Comparison of ENCODE assay signal across 1 cellular context in the genomic region with DNA sequence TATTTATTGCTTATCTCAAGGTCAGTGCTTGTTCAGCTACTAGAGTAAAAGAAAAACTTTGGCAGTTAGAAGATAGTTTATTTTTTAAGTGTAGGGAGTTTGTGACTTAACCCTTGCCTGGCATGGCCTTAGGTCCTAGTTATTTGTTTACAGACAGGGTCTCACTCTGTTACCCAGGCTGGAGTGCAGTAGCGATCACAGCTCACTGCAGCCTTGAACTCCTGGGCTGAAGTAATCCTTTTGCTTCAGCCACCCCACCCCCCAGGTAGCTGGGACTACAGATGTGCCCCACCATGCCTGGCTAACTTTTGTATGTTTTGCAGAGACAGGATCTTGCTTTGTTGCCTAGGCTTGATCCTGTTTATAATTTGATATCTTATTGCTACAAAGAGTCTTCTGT.
TF ChIP-seq lines count a peak whose summit lies in the region.

No MANE protein-coding gene starts in this region.

TF ChIP-seq in HepG2, 621 proteins besides CTCF, POLR2A, EP300 and RAD21 (continued from another document and continues in another):
- TF ChIP-seq, protein P1, sequence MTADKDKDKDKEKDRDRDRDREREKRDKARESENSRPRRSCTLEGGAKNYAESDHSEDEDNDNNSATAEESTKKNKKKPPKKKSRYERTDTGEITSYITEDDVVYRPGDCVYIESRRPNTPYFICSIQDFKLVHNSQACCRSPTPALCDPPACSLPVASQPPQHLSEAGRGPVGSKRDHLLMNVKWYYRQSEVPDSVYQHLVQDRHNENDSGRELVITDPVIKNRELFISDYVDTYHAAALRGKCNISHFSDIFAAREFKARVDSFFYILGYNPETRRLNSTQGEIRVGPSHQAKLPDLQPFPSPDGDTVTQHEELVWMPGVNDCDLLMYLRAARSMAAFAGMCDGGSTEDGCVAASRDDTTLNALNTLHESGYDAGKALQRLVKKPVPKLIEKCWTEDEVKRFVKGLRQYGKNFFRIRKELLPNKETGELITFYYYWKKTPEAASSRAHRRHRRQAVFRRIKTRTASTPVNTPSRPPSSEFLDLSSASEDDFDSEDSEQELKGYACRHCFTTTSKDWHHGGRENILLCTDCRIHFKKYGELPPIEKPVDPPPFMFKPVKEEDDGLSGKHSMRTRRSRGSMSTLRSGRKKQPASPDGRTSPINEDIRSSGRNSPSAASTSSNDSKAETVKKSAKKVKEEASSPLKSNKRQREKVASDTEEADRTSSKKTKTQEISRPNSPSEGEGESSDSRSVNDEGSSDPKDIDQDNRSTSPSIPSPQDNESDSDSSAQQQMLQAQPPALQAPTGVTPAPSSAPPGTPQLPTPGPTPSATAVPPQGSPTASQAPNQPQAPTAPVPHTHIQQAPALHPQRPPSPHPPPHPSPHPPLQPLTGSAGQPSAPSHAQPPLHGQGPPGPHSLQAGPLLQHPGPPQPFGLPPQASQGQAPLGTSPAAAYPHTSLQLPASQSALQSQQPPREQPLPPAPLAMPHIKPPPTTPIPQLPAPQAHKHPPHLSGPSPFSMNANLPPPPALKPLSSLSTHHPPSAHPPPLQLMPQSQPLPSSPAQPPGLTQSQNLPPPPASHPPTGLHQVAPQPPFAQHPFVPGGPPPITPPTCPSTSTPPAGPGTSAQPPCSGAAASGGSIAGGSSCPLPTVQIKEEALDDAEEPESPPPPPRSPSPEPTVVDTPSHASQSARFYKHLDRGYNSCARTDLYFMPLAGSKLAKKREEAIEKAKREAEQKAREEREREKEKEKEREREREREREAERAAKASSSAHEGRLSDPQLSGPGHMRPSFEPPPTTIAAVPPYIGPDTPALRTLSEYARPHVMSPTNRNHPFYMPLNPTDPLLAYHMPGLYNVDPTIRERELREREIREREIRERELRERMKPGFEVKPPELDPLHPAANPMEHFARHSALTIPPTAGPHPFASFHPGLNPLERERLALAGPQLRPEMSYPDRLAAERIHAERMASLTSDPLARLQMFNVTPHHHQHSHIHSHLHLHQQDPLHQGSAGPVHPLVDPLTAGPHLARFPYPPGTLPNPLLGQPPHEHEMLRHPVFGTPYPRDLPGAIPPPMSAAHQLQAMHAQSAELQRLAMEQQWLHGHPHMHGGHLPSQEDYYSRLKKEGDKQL (CRISPR knock-in tag; IDR thresholded peaks at IDR 0.05; ENCODE audit: low read depth), result 0 out of 2 replicates have a peak, but pooled peaks have one; percentile 10
- peak; percentile 62; the same call in 1 of the 2 replicates for TF ChIP-seq DMAP1 (CRISPR knock-in tag; IDR thresholded peaks at IDR 0.05)
- TF ChIP-seq, protein P2, sequence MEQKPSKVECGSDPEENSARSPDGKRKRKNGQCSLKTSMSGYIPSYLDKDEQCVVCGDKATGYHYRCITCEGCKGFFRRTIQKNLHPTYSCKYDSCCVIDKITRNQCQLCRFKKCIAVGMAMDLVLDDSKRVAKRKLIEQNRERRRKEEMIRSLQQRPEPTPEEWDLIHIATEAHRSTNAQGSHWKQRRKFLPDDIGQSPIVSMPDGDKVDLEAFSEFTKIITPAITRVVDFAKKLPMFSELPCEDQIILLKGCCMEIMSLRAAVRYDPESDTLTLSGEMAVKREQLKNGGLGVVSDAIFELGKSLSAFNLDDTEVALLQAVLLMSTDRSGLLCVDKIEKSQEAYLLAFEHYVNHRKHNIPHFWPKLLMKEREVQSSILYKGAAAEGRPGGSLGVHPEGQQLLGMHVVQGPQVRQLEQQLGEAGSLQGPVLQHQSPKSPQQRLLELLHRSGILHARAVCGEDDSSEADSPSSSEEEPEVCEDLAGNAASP (CRISPR knock-in tag; IDR thresholded peaks at IDR 0.05; ENCODE audit: borderline replicate concordance), result 0 out of 2 replicates have a peak, but pooled peaks have one; percentile 8
- TF ChIP-seq, protein P3, sequence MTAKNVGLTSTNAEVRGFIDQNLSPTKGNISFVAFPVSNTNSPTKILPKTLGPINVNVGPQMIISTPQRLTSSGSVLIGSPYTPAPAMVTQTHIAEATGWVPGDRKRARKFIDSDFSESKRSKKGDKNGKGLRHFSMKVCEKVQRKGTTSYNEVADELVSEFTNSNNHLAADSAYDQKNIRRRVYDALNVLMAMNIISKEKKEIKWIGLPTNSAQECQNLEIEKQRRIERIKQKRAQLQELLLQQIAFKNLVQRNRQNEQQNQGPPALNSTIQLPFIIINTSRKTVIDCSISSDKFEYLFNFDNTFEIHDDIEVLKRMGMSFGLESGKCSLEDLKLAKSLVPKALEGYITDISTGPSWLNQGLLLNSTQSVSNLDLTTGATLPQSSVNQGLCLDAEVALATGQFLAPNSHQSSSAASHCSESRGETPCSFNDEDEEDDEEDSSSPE (CRISPR knock-in tag; IDR thresholded peaks at IDR 0.05), result peak; percentile 45; the same call in 1 of the 2 replicates
- TF ChIP-seq ZNF101 (CRISPR knock-in tag; IDR thresholded peaks at IDR 0.05; ENCODE audit: borderline replicate concordance, low read depth), result no peak
- 0 out of 2 replicates have a peak, but pooled peaks have one; percentile 38 for TF ChIP-seq SMYD3 (CRISPR knock-in tag; IDR thresholded peaks at IDR 0.05)
- 0 out of 2 replicates have a peak, but pooled peaks have one; percentile 53 for TF ChIP-seq ZNF331 (CRISPR knock-in tag; IDR thresholded peaks at IDR 0.05)
- TF ChIP-seq, protein P4, sequence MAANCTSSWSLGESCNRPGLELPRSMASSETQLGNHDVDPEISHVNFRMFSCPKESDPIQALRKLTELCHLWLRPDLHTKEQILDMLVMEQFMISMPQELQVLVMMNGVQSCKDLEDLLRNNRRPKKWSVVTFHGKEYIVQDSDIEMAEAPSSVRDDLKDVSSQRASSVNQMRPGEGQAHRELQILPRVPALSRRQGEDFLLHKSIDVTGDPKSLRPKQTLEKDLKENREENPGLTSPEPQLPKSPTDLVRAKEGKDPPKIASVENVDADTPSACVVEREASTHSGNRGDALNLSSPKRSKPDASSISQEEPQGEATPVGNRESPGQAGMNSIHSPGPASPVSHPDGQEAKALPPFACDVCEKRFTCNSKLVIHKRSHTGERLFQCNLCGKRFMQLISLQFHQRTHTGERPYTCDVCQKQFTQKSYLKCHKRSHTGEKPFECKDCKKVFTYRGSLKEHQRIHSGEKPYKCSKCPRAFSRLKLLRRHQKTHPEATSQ (CRISPR knock-in tag; IDR thresholded peaks at IDR 0.05; ENCODE audit: borderline replicate concordance), result 0 out of 2 replicates have a peak, but pooled peaks have one; percentile 54
- TF ChIP-seq, protein P5, sequence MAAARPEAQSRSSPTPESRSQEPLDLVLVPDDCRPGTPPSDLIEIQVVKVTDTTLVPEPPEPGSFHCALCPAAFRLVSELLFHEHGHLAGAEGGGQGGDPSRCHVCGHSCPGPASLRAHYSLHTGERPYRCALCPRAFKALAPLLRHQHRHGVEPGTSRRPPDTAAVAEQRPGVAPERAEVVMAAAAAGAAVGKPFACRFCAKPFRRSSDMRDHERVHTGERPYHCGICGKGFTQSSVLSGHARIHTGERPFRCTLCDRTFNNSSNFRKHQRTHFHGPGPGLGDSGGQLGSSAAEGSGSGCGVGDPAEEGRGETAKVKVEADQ (CRISPR knock-in tag; IDR thresholded peaks at IDR 0.05; ENCODE audit: borderline replicate concordance), result peak; percentile 35; the same call in 1 of the 2 replicates
- no peak for TF ChIP-seq RFX3 (CRISPR knock-in tag; IDR thresholded peaks at IDR 0.05)
- no peak for TF ChIP-seq ZFX (CRISPR knock-in tag; IDR thresholded peaks at IDR 0.05; ENCODE audit: low read depth)
- no peak for TF ChIP-seq NFKBIZ (CRISPR knock-in tag; IDR thresholded peaks at IDR 0.05)
- TF ChIP-seq, protein P6, sequence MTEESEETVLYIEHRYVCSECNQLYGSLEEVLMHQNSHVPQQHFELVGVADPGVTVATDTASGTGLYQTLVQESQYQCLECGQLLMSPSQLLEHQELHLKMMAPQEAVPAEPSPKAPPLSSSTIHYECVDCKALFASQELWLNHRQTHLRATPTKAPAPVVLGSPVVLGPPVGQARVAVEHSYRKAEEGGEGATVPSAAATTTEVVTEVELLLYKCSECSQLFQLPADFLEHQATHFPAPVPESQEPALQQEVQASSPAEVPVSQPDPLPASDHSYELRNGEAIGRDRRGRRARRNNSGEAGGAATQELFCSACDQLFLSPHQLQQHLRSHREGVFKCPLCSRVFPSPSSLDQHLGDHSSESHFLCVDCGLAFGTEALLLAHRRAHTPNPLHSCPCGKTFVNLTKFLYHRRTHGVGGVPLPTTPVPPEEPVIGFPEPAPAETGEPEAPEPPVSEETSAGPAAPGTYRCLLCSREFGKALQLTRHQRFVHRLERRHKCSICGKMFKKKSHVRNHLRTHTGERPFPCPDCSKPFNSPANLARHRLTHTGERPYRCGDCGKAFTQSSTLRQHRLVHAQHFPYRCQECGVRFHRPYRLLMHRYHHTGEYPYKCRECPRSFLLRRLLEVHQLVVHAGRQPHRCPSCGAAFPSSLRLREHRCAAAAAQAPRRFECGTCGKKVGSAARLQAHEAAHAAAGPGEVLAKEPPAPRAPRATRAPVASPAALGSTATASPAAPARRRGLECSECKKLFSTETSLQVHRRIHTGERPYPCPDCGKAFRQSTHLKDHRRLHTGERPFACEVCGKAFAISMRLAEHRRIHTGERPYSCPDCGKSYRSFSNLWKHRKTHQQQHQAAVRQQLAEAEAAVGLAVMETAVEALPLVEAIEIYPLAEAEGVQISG (CRISPR knock-in tag; IDR thresholded peaks at IDR 0.05), result no peak
- no peak for TF ChIP-seq YEATS2 (CRISPR knock-in tag; IDR thresholded peaks at IDR 0.05; ENCODE audit: borderline replicate concordance)
- TF ChIP-seq, protein P7, sequence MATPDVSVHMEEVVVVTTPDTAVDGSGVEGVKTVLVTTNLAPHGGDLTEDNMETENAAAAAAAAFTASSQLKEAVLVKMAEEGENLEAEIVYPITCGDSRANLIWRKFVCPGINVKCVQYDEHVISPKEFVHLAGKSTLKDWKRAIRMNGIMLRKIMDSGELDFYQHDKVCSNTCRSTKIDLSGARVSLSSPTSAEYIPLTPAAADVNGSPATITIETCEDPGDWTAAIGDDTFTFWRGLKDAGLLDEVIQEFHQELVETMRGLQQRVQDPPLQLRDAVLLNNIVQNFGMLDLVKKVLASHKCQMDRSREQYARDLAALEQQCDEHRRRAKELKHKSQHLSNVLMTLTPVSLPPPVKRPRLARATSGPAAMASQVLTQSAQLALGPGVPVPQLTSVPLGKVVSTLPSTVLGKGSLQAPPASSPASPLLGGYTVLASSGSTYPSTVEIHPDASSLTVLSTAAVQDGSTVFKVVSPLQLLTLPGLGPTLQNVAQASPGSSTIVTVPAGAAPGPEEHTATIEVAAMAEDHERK (CRISPR knock-in tag; IDR thresholded peaks at IDR 0.05; ENCODE audit: low read depth), result no peak
- peak; percentile 60; the same call in 1 of the 2 replicates for TF ChIP-seq RXRA (CRISPR knock-in tag; IDR thresholded peaks at IDR 0.05)
- TF ChIP-seq MED13 (CRISPR knock-in tag; IDR thresholded peaks at IDR 0.05), result no peak
- TF ChIP-seq SOX5 (CRISPR knock-in tag; IDR thresholded peaks at IDR 0.05; ENCODE audit: borderline replicate concordance), result peak; percentile 45; the same call in 1 of the 2 replicates
- TF ChIP-seq PCBP2 (optimal IDR thresholded peaks at IDR 0.05; ENCODE audit: low read depth, low read length, poor library complexity, severe bottlenecking), result no peak
- TF ChIP-seq ISX (CRISPR knock-in tag; conservative IDR thresholded peaks at IDR 0.05), result no peak
- TF ChIP-seq ZNF510 (CRISPR knock-in tag; IDR thresholded peaks at IDR 0.05; ENCODE audit: low read depth), result no peak
- 0 out of 2 replicates have a peak, but pooled peaks have one; percentile 27 for TF ChIP-seq TSC22D2 (CRISPR knock-in tag; IDR thresholded peaks at IDR 0.05; ENCODE audit: borderline replicate concordance)
- TF ChIP-seq TEAD3 (CRISPR knock-in tag; optimal IDR thresholded peaks at IDR 0.05; ENCODE audit: borderline replicate concordance), result peak; percentile 21
- 0 out of 2 replicates have a peak, but pooled peaks have one; percentile 19 for TF ChIP-seq SMAD3 (CRISPR knock-in tag; IDR thresholded peaks at IDR 0.05)
- TF ChIP-seq ZNF605 (CRISPR knock-in tag; IDR thresholded peaks at IDR 0.05), result 0 out of 2 replicates have a peak, but pooled peaks have one; percentile 23
- TF ChIP-seq, protein P8, sequence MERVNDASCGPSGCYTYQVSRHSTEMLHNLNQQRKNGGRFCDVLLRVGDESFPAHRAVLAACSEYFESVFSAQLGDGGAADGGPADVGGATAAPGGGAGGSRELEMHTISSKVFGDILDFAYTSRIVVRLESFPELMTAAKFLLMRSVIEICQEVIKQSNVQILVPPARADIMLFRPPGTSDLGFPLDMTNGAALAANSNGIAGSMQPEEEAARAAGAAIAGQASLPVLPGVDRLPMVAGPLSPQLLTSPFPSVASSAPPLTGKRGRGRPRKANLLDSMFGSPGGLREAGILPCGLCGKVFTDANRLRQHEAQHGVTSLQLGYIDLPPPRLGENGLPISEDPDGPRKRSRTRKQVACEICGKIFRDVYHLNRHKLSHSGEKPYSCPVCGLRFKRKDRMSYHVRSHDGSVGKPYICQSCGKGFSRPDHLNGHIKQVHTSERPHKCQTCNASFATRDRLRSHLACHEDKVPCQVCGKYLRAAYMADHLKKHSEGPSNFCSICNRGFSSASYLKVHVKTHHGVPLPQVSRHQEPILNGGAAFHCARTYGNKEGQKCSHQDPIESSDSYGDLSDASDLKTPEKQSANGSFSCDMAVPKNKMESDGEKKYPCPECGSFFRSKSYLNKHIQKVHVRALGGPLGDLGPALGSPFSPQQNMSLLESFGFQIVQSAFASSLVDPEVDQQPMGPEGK (CRISPR knock-in tag; IDR thresholded peaks at IDR 0.05), result peak; percentile 89
- peak; percentile 71 for TF ChIP-seq GATAD2A (CRISPR knock-in tag; IDR thresholded peaks at IDR 0.05)
- no peak for TF ChIP-seq ZNF883 (CRISPR knock-in tag; IDR thresholded peaks at IDR 0.05; ENCODE audit: not compliant biosample characterization)
- TF ChIP-seq NCOA2 (CRISPR knock-in tag; IDR thresholded peaks at IDR 0.05), result peak; percentile 68
- TF ChIP-seq, protein P9, sequence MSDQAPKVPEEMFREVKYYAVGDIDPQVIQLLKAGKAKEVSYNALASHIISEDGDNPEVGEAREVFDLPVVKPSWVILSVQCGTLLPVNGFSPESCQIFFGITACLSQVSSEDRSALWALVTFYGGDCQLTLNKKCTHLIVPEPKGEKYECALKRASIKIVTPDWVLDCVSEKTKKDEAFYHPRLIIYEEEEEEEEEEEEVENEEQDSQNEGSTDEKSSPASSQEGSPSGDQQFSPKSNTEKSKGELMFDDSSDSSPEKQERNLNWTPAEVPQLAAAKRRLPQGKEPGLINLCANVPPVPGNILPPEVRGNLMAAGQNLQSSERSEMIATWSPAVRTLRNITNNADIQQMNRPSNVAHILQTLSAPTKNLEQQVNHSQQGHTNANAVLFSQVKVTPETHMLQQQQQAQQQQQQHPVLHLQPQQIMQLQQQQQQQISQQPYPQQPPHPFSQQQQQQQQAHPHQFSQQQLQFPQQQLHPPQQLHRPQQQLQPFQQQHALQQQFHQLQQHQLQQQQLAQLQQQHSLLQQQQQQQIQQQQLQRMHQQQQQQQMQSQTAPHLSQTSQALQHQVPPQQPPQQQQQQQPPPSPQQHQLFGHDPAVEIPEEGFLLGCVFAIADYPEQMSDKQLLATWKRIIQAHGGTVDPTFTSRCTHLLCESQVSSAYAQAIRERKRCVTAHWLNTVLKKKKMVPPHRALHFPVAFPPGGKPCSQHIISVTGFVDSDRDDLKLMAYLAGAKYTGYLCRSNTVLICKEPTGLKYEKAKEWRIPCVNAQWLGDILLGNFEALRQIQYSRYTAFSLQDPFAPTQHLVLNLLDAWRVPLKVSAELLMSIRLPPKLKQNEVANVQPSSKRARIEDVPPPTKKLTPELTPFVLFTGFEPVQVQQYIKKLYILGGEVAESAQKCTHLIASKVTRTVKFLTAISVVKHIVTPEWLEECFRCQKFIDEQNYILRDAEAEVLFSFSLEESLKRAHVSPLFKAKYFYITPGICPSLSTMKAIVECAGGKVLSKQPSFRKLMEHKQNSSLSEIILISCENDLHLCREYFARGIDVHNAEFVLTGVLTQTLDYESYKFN (CRISPR knock-in tag; conservative IDR thresholded peaks at IDR 0.05), result peak; percentile 81
- TF ChIP-seq, protein P10, sequence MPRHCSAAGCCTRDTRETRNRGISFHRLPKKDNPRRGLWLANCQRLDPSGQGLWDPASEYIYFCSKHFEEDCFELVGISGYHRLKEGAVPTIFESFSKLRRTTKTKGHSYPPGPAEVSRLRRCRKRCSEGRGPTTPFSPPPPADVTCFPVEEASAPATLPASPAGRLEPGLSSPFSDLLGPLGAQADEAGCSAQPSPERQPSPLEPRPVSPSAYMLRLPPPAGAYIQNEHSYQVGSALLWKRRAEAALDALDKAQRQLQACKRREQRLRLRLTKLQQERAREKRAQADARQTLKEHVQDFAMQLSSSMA (CRISPR knock-in tag; IDR thresholded peaks at IDR 0.05), result 0 out of 2 replicates have a peak, but pooled peaks have one; percentile 36
